In genomic region chr7:138228764-138229163, GRCh38 we compare ENCODE assay signal across 14 cellular contexts.
DNase-seq lines count a peak whose midpoint lies in the region; ATAC-seq and TF ChIP-seq lines count a peak whose summit lies in the region.
"Had no signal": no experiment of that assay in that cellular context is flagged by ENCODE, and none has a peak within 500 bp of the region (broad histone marks: within the 10 kb centered on the region; RNA-seq: fewer than 3 reads in every experiment).

No MANE protein-coding gene starts in this region.

- H3K79me1 ChIP-seq in mesenchymal stem cell (replicated peaks; ENCODE audit: low read length, poor library complexity, severe bottlenecking) = no peaks in the 10 kb centered on the region

- peak overlapping the region; percentile 19 for H3K27ac ChIP-seq in endodermal cell (ENCODE audit: low read depth, low read length)
- no peak overlapping the region for H3K27ac ChIP-seq in mesenchymal stem cell (ENCODE audit: low read length, poor library complexity, severe bottlenecking)

- H3K9me3 Mint-ChIP-seq in endodermal cell (peaks cover 32% of the 10 kb centered on the region), neural crest cell (peaks cover 13% of the 10 kb centered on the region), type B pancreatic cell (peaks cover 4% of the 10 kb centered on the region)
- H3K9me3 Mint-ChIP-seq: CD4-positive, alpha-beta T cell had no signal

- H3K9ac ChIP-seq in endodermal cell (ENCODE audit: extremely low read depth, low read length, poor library complexity, severe bottlenecking) (no peak overlapping the region), mesenchymal stem cell (ENCODE audit: low read length) (no peak overlapping the region)

- H3K27me3 Mint-ChIP-seq in endodermal cell (ENCODE audit: insufficient read depth) (no peaks in the 10 kb centered on the region), neural crest cell (ENCODE audit: low read depth) (no peaks in the 10 kb centered on the region), type B pancreatic cell (no peaks in the 10 kb centered on the region)
- H3K27me3 Mint-ChIP-seq: B cell had no signal

- no peak overlapping the region for H2BK120ac ChIP-seq in mesenchymal stem cell (ENCODE audit: low read depth, low read length)

- H3K27me3 ChIP-seq in endodermal cell (ENCODE audit: control insufficient read depth, insufficient read depth, low read length, poor library complexity, severe bottlenecking) = no peaks in the 10 kb centered on the region
- no peaks in the 10 kb centered on the region for H3K27me3 ChIP-seq in mesenchymal stem cell (ENCODE audit: control insufficient read depth in 1 of 2, insufficient read depth in 1 of 2, low read length in 2 of 2)

- H3K4me1 ChIP-seq in endodermal cell (ENCODE audit: control insufficient read depth, insufficient read depth, low read length) (no peaks in the 10 kb centered on the region), mesenchymal stem cell (ENCODE audit: control insufficient read depth, insufficient read depth, low read depth, low read length) (no peaks in the 10 kb centered on the region)

- no peak overlapping the region for H2BK12ac ChIP-seq in mesenchymal stem cell (ENCODE audit: low read length in 2 of 2)

- H3K23ac ChIP-seq in mesenchymal stem cell (ENCODE audit: low read length in 2 of 2) = no peak overlapping the region

- TF ChIP-seq CTCF in endodermal cell (conservative IDR thresholded peaks at IDR 0.05) (no peak), neural crest cell (conservative IDR thresholded peaks at IDR 0.05) (no peak), type B pancreatic cell (conservative IDR thresholded peaks at IDR 0.05) (no peak)

- ATAC-seq in GM19455 (IDR thresholded peaks at IDR 0.05; ENCODE audit: unreplicated experiment) = no peak

- no peak overlapping the region for H4K8ac ChIP-seq in mesenchymal stem cell (ENCODE audit: low read length)

- H3K14ac ChIP-seq in mesenchymal stem cell (ENCODE audit: low read length in 2 of 2) = no peak overlapping the region

- H4K91ac ChIP-seq in mesenchymal stem cell (ENCODE audit: low read length) = no peak overlapping the region

- H3K27ac Mint-ChIP-seq in endodermal cell (no peak overlapping the region), neural crest cell (ENCODE audit: unreplicated experiment) (peak overlapping the region; percentile 67), type B pancreatic cell (peak overlapping the region; percentile 87)
- H3K27ac Mint-ChIP-seq: B cell; CD4-positive, alpha-beta T cell had no signal

- DNase-seq in NOMO-1 treated with DMSO at 0.1 percent for 48 hours (lab: John Stamatoyannopoulos, UW; ENCODE audit: unreplicated experiment) (peak; percentile 70), endodermal cell (no peak), neural crest cell (ENCODE audit: low read depth, low spot score) (no peak), type B pancreatic cell (ENCODE audit: extremely low spot score, unreplicated experiment) (no peak), mesenchymal stem cell (no peak)
- DNase-seq in activated naive CD4-positive, alpha-beta T cell (lab: John Stamatoyannopoulos, UW) = no peak
- DNase-seq: C1 segment of cervical spinal cord; Calu3; CD4-positive, alpha-beta T cell; DMS 273 treated with DMSO at 0.1 percent for 48 hours; HCEC 1CT; IMR-90 had no signal

- no peak overlapping the region for H2AFZ ChIP-seq in mesenchymal stem cell (ENCODE audit: low read depth, low read length)

- H3K4me3 Mint-ChIP-seq in endodermal cell (no peak overlapping the region), neural crest cell (no peak overlapping the region), type B pancreatic cell (peak overlapping the region; percentile 71)
- H3K4me3 Mint-ChIP-seq: B cell; CD4-positive, alpha-beta T cell had no signal

- no peak overlapping the region for H3K4me3 ChIP-seq in endodermal cell (ENCODE audit: low read length)
- no peak overlapping the region for H3K4me3 ChIP-seq in mesenchymal stem cell (ENCODE audit: insufficient read depth in 1 of 2, low read depth in 1 of 2, low read length in 2 of 2)

- no peak overlapping the region for H2BK5ac ChIP-seq in mesenchymal stem cell (ENCODE audit: low read depth, low read length, poor library complexity, severe bottlenecking)

- H2AK5ac ChIP-seq in mesenchymal stem cell (ENCODE audit: low read length, severe bottlenecking) = no peak overlapping the region

- H3K36me3 Mint-ChIP-seq in endodermal cell (ENCODE audit: low read depth) (peaks cover 11% of the 10 kb centered on the region), neural crest cell (ENCODE audit: low read depth) (peaks cover 16% of the 10 kb centered on the region), type B pancreatic cell (no peaks in the 10 kb centered on the region)

- no peak overlapping the region for H3K4ac ChIP-seq in mesenchymal stem cell (ENCODE audit: low read depth in 1 of 2, low read length in 2 of 2)

- WGBS in endodermal cell (ENCODE audit: insufficient coverage in 1 of 2, insufficient read length in 1 of 2), 2 experiments = 90 to 94% methylated on average over 3 to 4 of the region's 4 CpGs
- WGBS in mesenchymal stem cell = 83% methylated on average over 3 of the region's 4 CpGs

- H2BK15ac ChIP-seq in mesenchymal stem cell (ENCODE audit: low read depth, poor library complexity, severe bottlenecking) = no peak overlapping the region

- H3K9me3 ChIP-seq in endodermal cell (ENCODE audit: control insufficient read depth, low read length) (peaks cover 33% of the 10 kb centered on the region), mesenchymal stem cell (ENCODE audit: control insufficient read depth, low read length) (peaks cover 23% of the 10 kb centered on the region)

- no peak overlapping the region for H3K18ac ChIP-seq in mesenchymal stem cell (ENCODE audit: low read depth in 1 of 2, low read length in 2 of 2)

- H3K4me2 ChIP-seq in mesenchymal stem cell (ENCODE audit: low read length, poor library complexity, severe bottlenecking) = no peak overlapping the region

- H3K36me3 ChIP-seq in endodermal cell (ENCODE audit: control insufficient read depth, insufficient read depth, low read length) (no peaks in the 10 kb centered on the region), mesenchymal stem cell (ENCODE audit: control insufficient read depth in 1 of 2, insufficient read depth in 2 of 2, low read depth in 1 of 2, low read length in 2 of 2) (no peaks in the 10 kb centered on the region)

- H3K4me1 Mint-ChIP-seq in endodermal cell (no peaks in the 10 kb centered on the region), neural crest cell (peaks cover 26% of the 10 kb centered on the region), type B pancreatic cell (ENCODE audit: unreplicated experiment) (peaks cover 11% of the 10 kb centered on the region)
- H3K4me1 Mint-ChIP-seq: B cell had no signal
